Comparison of ENCODE assay signal across 27 cellular contexts in genomic region chr13:39951301-39951700, GRCh38.
DNase-seq lines count a peak whose midpoint lies in the region; ATAC-seq lines count a peak whose summit lies in the region.
"Had no signal": no experiment of that assay in that cellular context is flagged by ENCODE, and none has a peak within 500 bp of the region (broad histone marks: within the 10 kb centered on the region; RNA-seq: fewer than 3 reads in every experiment).

No MANE protein-coding gene starts in this region.

- H3K27me3 Mint-ChIP-seq in stimulated activated naive CD8-positive, alpha-beta T cell treated with anti-CD3 and anti-CD28 coated beads, Interleukin-15, Interleukin-2, amounts not matched to agents 100 ng/mL and 50 ng/mL, for 24 hours = no peaks in the 10 kb centered on the region
- H3K27me3 Mint-ChIP-seq in stimulated activated naive CD8-positive, alpha-beta T cell treated with anti-CD3 and anti-CD28 coated beads, Interleukin-15, amount 100 ng/mL, for 72 hours = no peaks in the 10 kb centered on the region
- no peaks in the 10 kb centered on the region for H3K27me3 Mint-ChIP-seq in activated naive CD8-positive, alpha-beta T cell treated with anti-CD3 and anti-CD28 coated beads, Interleukin-2, amount 50 U/mL, for 24 hours
- peaks cover 5% of the 10 kb centered on the region for H3K27me3 Mint-ChIP-seq in activated CD4-positive, alpha-beta T cell treated with anti-CD3 and anti-CD28 coated beads, Interleukin-2, amount 10 ng/mL, durations not matched to agents 24 days and 14 days
- H3K27me3 Mint-ChIP-seq: CD4-positive, alpha-beta memory T cell had no signal

- H3K9me3 Mint-ChIP-seq in stimulated activated naive CD8-positive, alpha-beta T cell treated with anti-CD3 and anti-CD28 coated beads, Interleukin-15, Interleukin-2, amounts not matched to agents 100 ng/mL and 50 ng/mL, for 24 hours = no peaks in the 10 kb centered on the region
- peaks cover 0 to 6% of the 10 kb centered on the region in 2 donors for H3K9me3 Mint-ChIP-seq in stimulated activated naive CD8-positive, alpha-beta T cell treated with anti-CD3 and anti-CD28 coated beads, Interleukin-15, amount 100 ng/mL, for 72 hours
- peaks cover 2% of the 10 kb centered on the region for H3K9me3 Mint-ChIP-seq in activated naive CD8-positive, alpha-beta T cell treated with anti-CD3 and anti-CD28 coated beads, Interleukin-2, amount 50 U/mL, for 24 hours
- H3K9me3 Mint-ChIP-seq in activated CD4-positive, alpha-beta T cell treated with anti-CD3 and anti-CD28 coated beads, Interleukin-2, amount 10 ng/mL, durations not matched to agents 24 days and 14 days = peaks cover 3% of the 10 kb centered on the region
- H3K9me3 Mint-ChIP-seq: CD4-positive, alpha-beta memory T cell; HFFc6 had no signal

- no peak for ATAC-seq in stimulated activated naive CD8-positive, alpha-beta T cell treated with anti-CD3 and anti-CD28 coated beads, Interleukin-15, amount 100 ng/mL, for 72 hours
- ATAC-seq in activated naive CD8-positive, alpha-beta T cell treated with anti-CD3 and anti-CD28 coated beads, Interleukin-2, amount 50 U/mL, for 24 hours = no peak
- ATAC-seq in GM19328 (IDR thresholded peaks at IDR 0.05; ENCODE audit: unreplicated experiment) = no peak
- ATAC-seq: GM12878 had no signal

- H3K36me3 Mint-ChIP-seq in stimulated activated naive CD8-positive, alpha-beta T cell treated with anti-CD3 and anti-CD28 coated beads, Interleukin-15, Interleukin-2, amounts not matched to agents 100 ng/mL and 50 ng/mL, for 24 hours (ENCODE audit: low read depth) = no peaks in the 10 kb centered on the region
- no peaks in the 10 kb centered on the region for H3K36me3 Mint-ChIP-seq in activated naive CD8-positive, alpha-beta T cell treated with anti-CD3 and anti-CD28 coated beads, Interleukin-2, amount 50 U/mL, for 24 hours (ENCODE audit: low read depth)
- H3K36me3 Mint-ChIP-seq in activated CD4-positive, alpha-beta T cell treated with anti-CD3 and anti-CD28 coated beads, Interleukin-2, amount 10 ng/mL, durations not matched to agents 24 days and 14 days (ENCODE audit: low read depth) = peaks cover 1% of the 10 kb centered on the region
- H3K36me3 Mint-ChIP-seq: CD4-positive, alpha-beta memory T cell had no signal

- no peak overlapping the region for H3K4me3 Mint-ChIP-seq in stimulated activated naive CD8-positive, alpha-beta T cell treated with anti-CD3 and anti-CD28 coated beads, Interleukin-15, Interleukin-2, amounts not matched to agents 100 ng/mL and 50 ng/mL, for 24 hours
- H3K4me3 Mint-ChIP-seq in stimulated activated naive CD8-positive, alpha-beta T cell treated with anti-CD3 and anti-CD28 coated beads, Interleukin-15, amount 100 ng/mL, for 72 hours = no peak overlapping the region
- H3K4me3 Mint-ChIP-seq in activated naive CD8-positive, alpha-beta T cell treated with anti-CD3 and anti-CD28 coated beads, Interleukin-2, amount 50 U/mL, for 24 hours = no peak overlapping the region
- H3K4me3 Mint-ChIP-seq in activated CD4-positive, alpha-beta T cell treated with anti-CD3 and anti-CD28 coated beads, Interleukin-2, amount 10 ng/mL, durations not matched to agents 24 days and 14 days = no peak overlapping the region
- H3K4me3 Mint-ChIP-seq: HFFc6 had no signal

- DNase-seq in stimulated activated naive CD8-positive, alpha-beta T cell treated with anti-CD3 and anti-CD28 coated beads, Interleukin-15, amount 100 ng/mL, for 72 hours = no peak
- no peak for DNase-seq in activated naive CD8-positive, alpha-beta T cell treated with anti-CD3 and anti-CD28 coated beads, Interleukin-2, amount 50 U/mL, for 24 hours
- DNase-seq in lung microvascular endothelial cell (ENCODE audit: low read depth in 2 of 2) (peak; percentile 49 to 70), occipital lobe (lab: John Stamatoyannopoulos, UW) (no peak)
- no peak for DNase-seq in activated CD4-positive, alpha-beta T cell treated with anti-CD3 and anti-CD28 coated beads for 48 hours
- no peak for DNase-seq in activated CD4-positive, alpha-beta T cell treated with anti-CD3 and anti-CD28 coated beads, Interleukin-2, amount 10 ng/mL, durations not matched to agents 24 days and 14 days
- DNase-seq: 8988T; Caco-2; CD4-positive, alpha-beta memory T cell; EL; GDM1; GOT3; HFFc6; KBM-7; MG63; NCI-H1105 treated with DMSO at 0.1 percent for 48 hours; NCI-H146; NCI-H1930; NCI-H2107; NCI-H524; NCI-H748 treated with DMSO at 0.1 percent for 48 hours; NK-92 treated with Interleukin-12 subunit alpha and Interleukin-12 subunit beta, amount 100 ng/mL, for 24 hours; Right ventricle myocardium superior; RPMI8226 had no signal

- H3K27ac Mint-ChIP-seq in stimulated activated naive CD8-positive, alpha-beta T cell treated with anti-CD3 and anti-CD28 coated beads, Interleukin-15, Interleukin-2, amounts not matched to agents 100 ng/mL and 50 ng/mL, for 24 hours = peak overlapping the region; percentile 46
- no peak overlapping the region for H3K27ac Mint-ChIP-seq in stimulated activated naive CD8-positive, alpha-beta T cell treated with anti-CD3 and anti-CD28 coated beads, Interleukin-15, amount 100 ng/mL, for 72 hours
- peak overlapping the region; percentile 87 for H3K27ac Mint-ChIP-seq in activated naive CD8-positive, alpha-beta T cell treated with anti-CD3 and anti-CD28 coated beads, Interleukin-2, amount 50 U/mL, for 24 hours
- no peak overlapping the region for H3K27ac Mint-ChIP-seq in activated CD4-positive, alpha-beta T cell treated with anti-CD3 and anti-CD28 coated beads, Interleukin-2, amount 10 ng/mL, durations not matched to agents 24 days and 14 days
- H3K27ac Mint-ChIP-seq: HFFc6 had no signal

- intact Hi-C loops in activated CD4-positive, alpha-beta T cell treated with anti-CD3 and anti-CD28 coated beads, Interleukin-2, amount 10 ng/mL, durations not matched to agents 24 days and 14 days (cut with micrococcal nuclease) = loop anchor here (10.0 kb wide), 1 partner anchor 434 kb away; no protein-coding TSS in a partner anchor

- H3K4me1 Mint-ChIP-seq in stimulated activated naive CD8-positive, alpha-beta T cell treated with anti-CD3 and anti-CD28 coated beads, Interleukin-15, Interleukin-2, amounts not matched to agents 100 ng/mL and 50 ng/mL, for 24 hours (ENCODE audit: low read depth) = peaks cover 56% of the 10 kb centered on the region
- H3K4me1 Mint-ChIP-seq in stimulated activated naive CD8-positive, alpha-beta T cell treated with anti-CD3 and anti-CD28 coated beads, Interleukin-15, amount 100 ng/mL, for 72 hours = peaks cover 46% of the 10 kb centered on the region
- H3K4me1 Mint-ChIP-seq in activated naive CD8-positive, alpha-beta T cell treated with anti-CD3 and anti-CD28 coated beads, Interleukin-2, amount 50 U/mL, for 24 hours = peaks cover 52% of the 10 kb centered on the region
- peaks cover 19% of the 10 kb centered on the region for H3K4me1 Mint-ChIP-seq in activated CD4-positive, alpha-beta T cell treated with anti-CD3 and anti-CD28 coated beads, Interleukin-2, amount 10 ng/mL, durations not matched to agents 24 days and 14 days

Comparison
In these comparisons a context has a peak if more than half of its experiments do, and no peak if none do; other contexts are left out.
1. H3K27ac Mint-ChIP-seq: peak in stimulated activated naive CD8-positive, alpha-beta T cell treated with anti-CD3 and anti-CD28 coated beads, Interleukin-15, Interleukin-2, amounts not matched to agents 100 ng/mL and 50 ng/mL, for 24 hours (single experiment) and activated naive CD8-positive, alpha-beta T cell treated with anti-CD3 and anti-CD28 coated beads, Interleukin-2, amount 50 U/mL, for 24 hours (single experiment); none in stimulated activated naive CD8-positive, alpha-beta T cell treated with anti-CD3 and anti-CD28 coated beads, Interleukin-15, amount 100 ng/mL, for 72 hours (0 of 2) and activated CD4-positive, alpha-beta T cell treated with anti-CD3 and anti-CD28 coated beads, Interleukin-2, amount 10 ng/mL, durations not matched to agents 24 days and 14 days (single experiment).
2. DNase-seq: peak in lung microvascular endothelial cell (2 of 2); none in stimulated activated naive CD8-positive, alpha-beta T cell treated with anti-CD3 and anti-CD28 coated beads, Interleukin-15, amount 100 ng/mL, for 72 hours (0 of 2), activated naive CD8-positive, alpha-beta T cell treated with anti-CD3 and anti-CD28 coated beads, Interleukin-2, amount 50 U/mL, for 24 hours (single experiment), occipital lobe (single experiment), activated CD4-positive, alpha-beta T cell treated with anti-CD3 and anti-CD28 coated beads for 48 hours (single experiment) and activated CD4-positive, alpha-beta T cell treated with anti-CD3 and anti-CD28 coated beads, Interleukin-2, amount 10 ng/mL, durations not matched to agents 24 days and 14 days (single experiment).